8 cellular contexts compared by ENCODE assay signal in the genomic region with DNA sequence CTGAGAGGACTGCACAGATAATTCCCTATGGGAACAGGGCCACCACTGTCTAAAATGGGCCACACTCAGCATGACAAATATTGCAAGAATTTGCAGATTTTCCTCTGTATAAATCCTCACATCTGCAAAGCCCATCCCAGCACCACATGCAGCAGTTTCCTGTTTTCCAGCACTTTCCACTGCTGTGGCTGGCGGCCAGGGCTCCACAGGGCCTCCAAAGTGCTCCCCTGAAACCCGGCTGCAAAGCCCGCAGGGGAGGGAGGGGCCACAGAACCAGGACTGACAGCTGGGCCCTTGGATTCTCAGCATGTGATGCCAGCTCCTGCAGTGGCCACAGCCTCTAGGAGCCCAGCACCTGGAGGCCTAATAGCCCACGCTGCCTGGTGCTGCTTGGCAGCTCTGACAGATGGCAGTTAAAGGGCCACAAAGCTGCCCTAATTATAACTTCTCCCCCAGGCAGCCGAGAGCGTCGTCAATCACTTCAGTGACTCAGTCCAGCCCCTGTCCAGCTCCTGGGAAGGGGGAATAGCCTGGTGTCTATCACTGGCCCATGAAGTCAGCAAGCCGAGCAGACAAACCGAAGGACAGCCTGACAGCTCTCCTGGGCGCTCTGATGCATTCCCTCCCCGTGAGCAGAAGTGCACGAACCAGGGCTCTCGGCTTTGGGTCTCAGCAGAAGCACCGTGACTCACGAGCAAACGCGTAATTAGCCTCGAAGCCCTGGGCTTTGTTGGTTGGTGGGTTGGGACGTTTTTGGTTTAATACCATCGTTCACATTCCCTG. TPM values are rescaled to one million over a fixed set of nuclear protein-coding genes. Genes with fewer than 3 reads are reported as not detected.
DNase-seq lines count a peak whose midpoint lies in the region; ATAC-seq and TF ChIP-seq lines count a peak whose summit lies in the region.

No MANE protein-coding gene starts in this region.

- H3K18ac ChIP-seq in H9 (ENCODE audit: insufficient read length, low read depth, low read length): no peak overlapping the region

- TF ChIP-seq POLR2A in thyroid gland (IDR thresholded peaks at IDR 0.05): no peak

- no peak overlapping the region for H2BK5ac ChIP-seq in H9 (ENCODE audit: insufficient read length, low read length)

- POLR2A ChIA-PET in Panc1 (lab: Charles Lee): interaction anchor here (0.7 kb wide), 1 partner anchor 10 kb away, joined by 3 read pairs; no protein-coding TSS in a partner anchor

- ATAC-seq in Panc1 (peak; percentile 36; the same call in 1 of the 2 replicates), foreskin keratinocyte (peak; percentile 6)

- no peaks in the 10 kb centered on the region for H3K79me2 ChIP-seq in H9 (ENCODE audit: insufficient read depth, low read length)

- H3K23ac ChIP-seq in H9 (ENCODE audit: insufficient read length, low read depth, low read length): no peak overlapping the region

- H3K14ac ChIP-seq in H9 (ENCODE audit: insufficient read depth, low read length): no peak overlapping the region; the same call in 1 of the 2 replicates

- peaks cover 24% of the 10 kb centered on the region for H3K27me3 Mint-ChIP-seq in H9 (ENCODE audit: low read depth)

- H3K4me3 ChIP-seq in Panc1 (ENCODE audit: low read depth in 2 of 2, low read length in 2 of 2) (no peak overlapping the region), thyroid gland (replicated peaks in 1 of 3) (no peak overlapping the region)

- H3K4ac ChIP-seq in H9 (ENCODE audit: low read depth, low read length): no peak overlapping the region

- H4K91ac ChIP-seq in H9 (ENCODE audit: insufficient read length, low read depth, low read length): no peak overlapping the region

- no TSS peak for BruUV-seq in Panc1 (replicated peaks; lab: Mats Ljungman, UMichigan)

- H2BK12ac ChIP-seq in H9 (ENCODE audit: insufficient read length, low read depth, low read length): no peak overlapping the region

- no peak overlapping the region for H2AK5ac ChIP-seq in H9 (ENCODE audit: insufficient read length, low read length)

- CTCF ChIA-PET in Panc1 (lab: Charles Lee): no interaction called here

- no peak overlapping the region for H3K56ac ChIP-seq in H9 (ENCODE audit: insufficient read length, low read depth, low read length)

- H3K4me1 Mint-ChIP-seq in H9: peaks cover 14 to 22% of the 10 kb centered on the region in 2 experiments

- H3T11ph ChIP-seq in H9 (ENCODE audit: low read length): no peak overlapping the region

- no peak overlapping the region for H3K27ac Mint-ChIP-seq in H9

- H4K5ac ChIP-seq in H9 (ENCODE audit: insufficient read length, low read depth, low read length): no peak overlapping the region

- in situ Hi-C loops in Panc1 (cut with HindIII; ENCODE audit: low pct_unique_long_range_greater_than_20kb, low sequenced_read_pairs): no loop called here

- no peak overlapping the region for H2BK20ac ChIP-seq in H9 (ENCODE audit: low read depth, low read length, poor library complexity, severe bottlenecking)

- no peak overlapping the region for H2BK15ac ChIP-seq in H9 (ENCODE audit: low read depth, low read length)

- H3K36me3 ChIP-seq in Panc1 (ENCODE audit: control insufficient read depth, insufficient read depth, low read length) (no peaks in the 10 kb centered on the region), thyroid gland (no peaks in the 10 kb centered on the region)

- H3K4me1 ChIP-seq in Panc1 (ENCODE audit: control insufficient read depth, insufficient read depth, low read length): peaks cover 6% of the 10 kb centered on the region
- H3K4me1 ChIP-seq in foreskin keratinocyte: no peaks in the 10 kb centered on the region
- peaks cover 0 to 6% of the 10 kb centered on the region in 2 donors for H3K4me1 ChIP-seq in thyroid gland
- H3K4me1 ChIP-seq in H9 (ENCODE audit: insufficient read depth, low read length): no peaks in the 10 kb centered on the region

- 54 to 64% methylated on average over 18 of the region's 20 CpGs for WGBS in thyroid gland, 2 donors
- no CpG with 5 or more reads among the region's 20 CpGs for WGBS in H9 (ENCODE audit: extremely low coverage, insufficient read length, low lambda C conversion rate)

- H3K27ac ChIP-seq in Panc1 (ENCODE audit: low read length): no peak overlapping the region
- H3K27ac ChIP-seq in foreskin keratinocyte: no peak overlapping the region
- peak overlapping the region in 1 of 3 donors; percentile 8 for H3K27ac ChIP-seq in thyroid gland
- H3K27ac ChIP-seq in H9 (ENCODE audit: insufficient read length, low read depth, low read length): no peak overlapping the region

- H3K79me1 ChIP-seq in H9 (ENCODE audit: insufficient read depth, low read depth, low read length, poor library complexity, severe bottlenecking): no peaks in the 10 kb centered on the region

- H2AFZ ChIP-seq in H9 (ENCODE audit: low read length): no peak overlapping the region

- no peaks in the 10 kb centered on the region for H3K9me3 ChIP-seq in Panc1 (ENCODE audit: control insufficient read depth, insufficient read depth, low read depth, low read length)
- no peaks in the 10 kb centered on the region for H3K9me3 ChIP-seq in thyroid gland
- H3K9me3 ChIP-seq in H9 (ENCODE audit: control insufficient read depth, low read depth, low read length): no peaks in the 10 kb centered on the region

- TF ChIP-seq CTCF in Panc1 (IDR thresholded peaks at IDR 0.05): no peak
- no peak for TF ChIP-seq CTCF in foreskin keratinocyte (conservative IDR thresholded peaks at IDR 0.05)
- TF ChIP-seq CTCF in thyroid gland (IDR thresholded peaks at IDR 0.05): no peak
- no peak for TF ChIP-seq CTCF in H9 (conservative IDR thresholded peaks at IDR 0.05)

- intact Hi-C loops in Panc1 (cut with micrococcal nuclease; ENCODE audit: unreplicated experiment) (no loop called here), thyroid gland (cut with DNase I) (no loop called here)

- peak; percentile 64 for DNase-seq in NCI-H82 (lab: John Stamatoyannopoulos, UW)
- DNase-seq in NCI-H82 treated with DMSO at 0.1 percent for 48 hours (lab: John Stamatoyannopoulos, UW; ENCODE audit: unreplicated experiment): no peak
- no peak for DNase-seq in Panc1 (ENCODE audit: low read depth, low spot score)
- DNase-seq in foreskin keratinocyte: no peak
- peak; percentile 39 to 54 for DNase-seq in thyroid gland
- DNase-seq in DMS53 (lab: John Stamatoyannopoulos, UW): no peak
- no peak for DNase-seq in H9
- DNase-seq in stimulated activated CD4-positive, alpha-beta T cell treated with anti-CD3 and anti-CD28 coated beads, Interleukin-12 subunit alpha, Interleukin-12 subunit beta, amount 100 ng/mL, for 4 hours: no peak

- H2BK120ac ChIP-seq in H9 (ENCODE audit: low read depth, low read length, poor library complexity, severe bottlenecking): no peak overlapping the region

- H3K27me3 ChIP-seq in Panc1 (ENCODE audit: control insufficient read depth, insufficient read depth, low read length) (0 out of 2 replicates have a peak, but pooled peaks cover 1% of the 10 kb centered on the region), foreskin keratinocyte (peaks cover 48% of the 10 kb centered on the region), thyroid gland (no peaks in the 10 kb centered on the region), H9 (ENCODE audit: insufficient read depth, low read length) (no peaks in the 10 kb centered on the region; the same call in 1 of the 2 replicates)

- H3K4me2 ChIP-seq in H9 (ENCODE audit: insufficient read depth, insufficient read length, low read length): no peak overlapping the region

- H4K8ac ChIP-seq in H9 (replicated peaks; ENCODE audit: insufficient read length, low read depth, low read length): no peak overlapping the region

- no peak overlapping the region for H3K9ac ChIP-seq in H9 (ENCODE audit: extremely low read depth, insufficient read length, low read length)

- no peak overlapping the region for H3K4me3 Mint-ChIP-seq in H9

- H4K20me1 ChIP-seq in H9 (ENCODE audit: control insufficient read depth, insufficient read depth, insufficient read length): no peaks in the 10 kb centered on the region

- H3K9me3 Mint-ChIP-seq in H9: no peaks in the 10 kb centered on the region

- no peaks in the 10 kb centered on the region for H3K36me3 Mint-ChIP-seq in H9 (ENCODE audit: insufficient read depth in 1 of 3, low read depth in 3 of 3)

- no peaks in the 10 kb centered on the region for H3K23me2 ChIP-seq in H9 (ENCODE audit: insufficient read length, low read depth, low read length, poor library complexity, severe bottlenecking)

RNA-seq across cellular contexts. Expression of gene LRRC15, which starts 4.7 kb away (rescaled TPM):
- total RNA-seq in Panc1 (2021; ENCODE audit: unreplicated experiment) (0.28 TPM), foreskin keratinocyte (not detected in 2 replicates), thyroid gland (1 to 10 TPM in 3 of 4 donors, under 1 TPM in 1; 0.79 to 6.7 (median 1.4) TPM), H9 (2021) (0.04 and 0.07 TPM in 2 replicates)
- 0.11 TPM for polyA plus RNA-seq in Panc1 (2012; ENCODE audit: insufficient read length)
- polyA plus RNA-seq in foreskin keratinocyte: not detected in 2 replicates

RNA-seq across cellular contexts. Expression of gene CPN2, which starts 13.7 kb away (rescaled TPM):
- total RNA-seq in Panc1 (2021; ENCODE audit: unreplicated experiment): 0.08 TPM
- not detected for polyA plus RNA-seq in Panc1 (2012; ENCODE audit: insufficient read length)
- total RNA-seq in foreskin keratinocyte: not detected in 2 replicates
- polyA plus RNA-seq in foreskin keratinocyte: not detected in 2 replicates
- not detected for total RNA-seq in thyroid gland
- total RNA-seq in H9 (2021): not detected in 2 replicates

RNA-seq across cellular contexts. Expression of gene GP5, which starts 34.2 kb away (rescaled TPM):
- total RNA-seq in Panc1 (2021; ENCODE audit: unreplicated experiment) (0.05 TPM), foreskin keratinocyte (not detected in 2 replicates), thyroid gland (1 to 10 TPM in 1 of 4 donors, under 1 TPM in 3; 0.39 to 1.2 (median 0.74) TPM), H9 (2021) (not detected in 2 replicates)
- polyA plus RNA-seq in Panc1 (2012; ENCODE audit: insufficient read length): not detected
- polyA plus RNA-seq in foreskin keratinocyte: not detected in 2 replicates

Comparison
In these comparisons a context has a peak if more than half of its experiments do, and no peak if none do; other contexts are left out.
1. DNase-seq: peak in NCI-H82 (single experiment) and thyroid gland (2 of 2); none in NCI-H82 treated with DMSO at 0.1 percent for 48 hours (single experiment), Panc1 (single experiment), foreskin keratinocyte (0 of 2), DMS53 (single experiment), H9 (single experiment) and stimulated activated CD4-positive, alpha-beta T cell treated with anti-CD3 and anti-CD28 coated beads, Interleukin-12 subunit alpha, Interleukin-12 subunit beta, amount 100 ng/mL, for 4 hours (single experiment).